1 cellular context compared by ENCODE assay signal in genomic region chrX:3144651-3145050, GRCh38.
TF ChIP-seq lines count a peak whose summit lies in the region.

No MANE protein-coding gene starts in this region.

TF ChIP-seq in GM23338, 12 proteins besides CTCF, POLR2A, EP300 and RAD21 (continued from another document):
- TF ChIP-seq ETS1 (IDR thresholded peaks at IDR 0.05) (no peak), NANOG (IDR thresholded peaks at IDR 0.05; ENCODE audit: borderline replicate concordance) (no peak), ZNF114 (CRISPR knock-in tag; IDR thresholded peaks at IDR 0.05) (no peak), STAT1 (IDR thresholded peaks at IDR 0.05; ENCODE audit: unreplicated experiment) (no peak)
TF ChIP-seq in GM23338: peak in this region for 0.
